In genomic region chr7:150283605-150284004, GRCh38 we compare ENCODE assay signal across 6 cellular contexts. TPM values are rescaled to one million over a fixed set of nuclear protein-coding genes. Genes with fewer than 3 reads are reported as not detected.
"Had no signal": no experiment of that assay in that cellular context is flagged by ENCODE, and none has a peak within 500 bp of the region (broad histone marks: within the 10 kb centered on the region; RNA-seq: fewer than 3 reads in every experiment).

No MANE protein-coding gene starts in this region.

RNA-seq across cellular contexts. Expression of gene LRRC61, which starts 39.5 kb away (rescaled TPM):
- total RNA-seq: M059J, SK-MEL-5 had no signal

RNA-seq across cellular contexts. Expression of gene ACTR3C, which starts 39.7 kb away (rescaled TPM):
- total RNA-seq: M059J, SK-MEL-5 had no signal

RNA-seq across cellular contexts. Expression of gene RARRES2, which starts 57.8 kb away (rescaled TPM):
- total RNA-seq: activated CD4-positive, alpha-beta T cell treated with anti-CD3 and anti-CD28 coated beads, Interleukin-2, amount 10 ng/mL, durations not matched to agents 24 days and 14 days; activated CD8-positive, alpha-beta T cell treated with anti-CD3 and anti-CD28 coated beads, Interleukin-2, amount 10 ng/mL, durations not matched to agents 7 days and 5 days; PC-9; SK-MEL-5; T-helper 17 cell had no signal
